7 cellular contexts compared by ENCODE assay signal in genomic region chr21:42465008-42465878, GRCh38. TPM values are rescaled to one million over a fixed set of nuclear protein-coding genes. Genes with fewer than 3 reads are reported as not detected.
DNase-seq lines count a peak whose midpoint lies in the region; ATAC-seq and TF ChIP-seq lines count a peak whose summit lies in the region.

No MANE protein-coding gene starts in this region.

- TF ChIP-seq CTCF in osteocyte (IDR thresholded peaks at IDR 0.05): no peak

- peaks cover 4% of the 10 kb centered on the region for H3K36me3 Mint-ChIP-seq in activated T-helper 1 cell treated with anti-CD3 and anti-CD28 coated beads, Interleukin-12 subunit alpha, Interleukin-12 subunit beta, Interleukin-2, Interleukin-4 antibody, amounts not matched to agents 30 ng/mL and 10 ng/mL and 1 ng/mL, durations not matched to agents 14 hours and 24 hours and 36 hours (ENCODE audit: low read depth)
- H3K36me3 Mint-ChIP-seq in osteocyte (ENCODE audit: unreplicated experiment): no peaks in the 10 kb centered on the region

- peak overlapping the region; percentile 61 for H3K27ac Mint-ChIP-seq in activated T-helper 1 cell treated with anti-CD3 and anti-CD28 coated beads, Interleukin-12 subunit alpha, Interleukin-12 subunit beta, Interleukin-2, Interleukin-4 antibody, amounts not matched to agents 30 ng/mL and 10 ng/mL and 1 ng/mL, durations not matched to agents 14 hours and 24 hours and 36 hours
- H3K27ac Mint-ChIP-seq in osteocyte (ENCODE audit: unreplicated experiment): peak overlapping the region; percentile 56

- no peak for DNase-seq in activated T-helper 1 cell treated with anti-CD3 and anti-CD28 coated beads, Interleukin-12 subunit alpha, Interleukin-12 subunit beta, Interleukin-2, Interleukin-4 antibody, amounts not matched to agents 30 ng/mL and 10 ng/mL and 1 ng/mL, durations not matched to agents 14 hours and 24 hours and 36 hours (ENCODE audit: low spot score)
- DNase-seq in osteocyte (ENCODE audit: extremely low spot score, unreplicated experiment): no peak
- DNase-seq in HuH-7.5 (ENCODE audit: low spot score): no peak
- DNase-seq in NCI-H1105 treated with DMSO at 0.1 percent for 48 hours (lab: John Stamatoyannopoulos, UW): no peak
- DNase-seq in stimulated activated CD4-positive, alpha-beta T cell treated with anti-CD3 and anti-CD28 coated beads, Interleukin-15, amount 100 ng/mL, for 24 hours: no peak

- ATAC-seq in GM18517 (IDR thresholded peaks at IDR 0.05; ENCODE audit: unreplicated experiment) (peak; percentile 33), HG03378 (IDR thresholded peaks at IDR 0.05; ENCODE audit: unreplicated experiment) (peak; percentile 33)

- H3K9me3 Mint-ChIP-seq in activated T-helper 1 cell treated with anti-CD3 and anti-CD28 coated beads, Interleukin-12 subunit alpha, Interleukin-12 subunit beta, Interleukin-2, Interleukin-4 antibody, amounts not matched to agents 30 ng/mL and 10 ng/mL and 1 ng/mL, durations not matched to agents 14 hours and 24 hours and 36 hours: no peaks in the 10 kb centered on the region
- H3K9me3 Mint-ChIP-seq in osteocyte (ENCODE audit: unreplicated experiment): no peaks in the 10 kb centered on the region

- no peak overlapping the region for H3K4me3 Mint-ChIP-seq in activated T-helper 1 cell treated with anti-CD3 and anti-CD28 coated beads, Interleukin-12 subunit alpha, Interleukin-12 subunit beta, Interleukin-2, Interleukin-4 antibody, amounts not matched to agents 30 ng/mL and 10 ng/mL and 1 ng/mL, durations not matched to agents 14 hours and 24 hours and 36 hours
- H3K4me3 Mint-ChIP-seq in osteocyte (ENCODE audit: unreplicated experiment): peak overlapping the region; percentile 1

- peaks cover 69% of the 10 kb centered on the region for H3K4me1 Mint-ChIP-seq in activated T-helper 1 cell treated with anti-CD3 and anti-CD28 coated beads, Interleukin-12 subunit alpha, Interleukin-12 subunit beta, Interleukin-2, Interleukin-4 antibody, amounts not matched to agents 30 ng/mL and 10 ng/mL and 1 ng/mL, durations not matched to agents 14 hours and 24 hours and 36 hours (ENCODE audit: low read depth)
- H3K4me1 Mint-ChIP-seq in osteocyte (ENCODE audit: unreplicated experiment): peaks cover 15% of the 10 kb centered on the region

- peaks cover 8% of the 10 kb centered on the region for H3K27me3 Mint-ChIP-seq in activated T-helper 1 cell treated with anti-CD3 and anti-CD28 coated beads, Interleukin-12 subunit alpha, Interleukin-12 subunit beta, Interleukin-2, Interleukin-4 antibody, amounts not matched to agents 30 ng/mL and 10 ng/mL and 1 ng/mL, durations not matched to agents 14 hours and 24 hours and 36 hours (ENCODE audit: insufficient read depth)
- H3K27me3 Mint-ChIP-seq in osteocyte (ENCODE audit: unreplicated experiment): peaks cover 13% of the 10 kb centered on the region

- intact Hi-C loops in activated T-helper 1 cell treated with anti-CD3 and anti-CD28 coated beads, Interleukin-12 subunit alpha, Interleukin-12 subunit beta, Interleukin-2, Interleukin-4 antibody, amounts not matched to agents 30 ng/mL and 10 ng/mL and 1 ng/mL, durations not matched to agents 14 hours and 24 hours and 36 hours (cut with micrococcal nuclease): loop anchor here (5.0 kb wide), 1 partner anchor 47 kb away; the partner anchor contains the start of gene SLC37A1

RNA-seq across cellular contexts. Expression of gene RSPH1, which starts 30.8 kb away (rescaled TPM):
- not detected in 2 replicates for total RNA-seq in activated T-helper 1 cell treated with anti-CD3 and anti-CD28 coated beads, Interleukin-12 subunit alpha, Interleukin-12 subunit beta, Interleukin-2, Interleukin-4 antibody, amounts not matched to agents 30 ng/mL and 10 ng/mL and 1 ng/mL, durations not matched to agents 14 hours and 24 hours and 36 hours
- 0.19 and 0.34 TPM in 2 replicates for total RNA-seq in osteocyte

RNA-seq across cellular contexts. Expression of gene SLC37A1, which starts 48.4 kb away (rescaled TPM):
- 21.9 and 25.0 TPM in 2 replicates for total RNA-seq in activated T-helper 1 cell treated with anti-CD3 and anti-CD28 coated beads, Interleukin-12 subunit alpha, Interleukin-12 subunit beta, Interleukin-2, Interleukin-4 antibody, amounts not matched to agents 30 ng/mL and 10 ng/mL and 1 ng/mL, durations not matched to agents 14 hours and 24 hours and 36 hours
- 13.2 and 13.5 TPM in 2 replicates for total RNA-seq in osteocyte
